In the genomic region with DNA sequence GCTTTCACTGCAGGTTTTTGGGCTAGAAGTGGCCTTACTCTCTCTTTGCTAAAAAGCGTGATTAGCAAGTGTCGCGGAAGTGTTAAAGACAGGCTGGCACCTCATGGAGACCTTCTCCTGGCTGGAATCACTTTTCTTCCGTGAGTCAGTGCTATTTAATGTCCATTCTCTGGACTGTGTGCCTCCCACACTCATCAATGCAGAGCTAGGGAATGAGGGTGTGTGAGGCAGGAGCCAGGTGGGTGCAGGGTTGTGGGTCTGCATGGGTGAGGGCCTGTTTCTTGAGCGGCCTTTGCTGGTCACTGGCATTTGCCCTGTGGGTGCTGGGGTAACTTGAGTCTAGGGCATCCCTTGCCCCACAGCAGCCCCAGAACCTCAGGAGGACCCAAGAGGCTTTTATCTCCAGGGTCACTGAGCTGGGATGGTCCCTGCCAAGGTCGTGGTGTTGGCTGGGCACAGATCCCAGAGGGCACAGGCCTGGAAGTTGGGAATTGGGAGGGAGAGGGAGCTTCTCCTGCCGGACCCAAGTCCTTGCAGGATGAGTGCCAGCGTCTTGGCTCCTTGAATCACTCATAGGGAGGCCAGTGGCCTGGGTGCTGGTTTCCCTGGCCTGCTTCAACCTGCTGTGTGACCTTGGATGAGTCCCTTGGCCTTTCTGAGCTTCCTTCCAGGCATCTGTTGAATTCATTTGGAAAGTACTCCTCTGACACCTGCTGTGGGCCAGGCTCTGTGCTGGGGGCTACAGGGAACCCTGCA, we compare ENCODE assay signal across 17 cellular contexts. TPM values are rescaled to one million over a fixed set of nuclear protein-coding genes. Genes with fewer than 3 reads are reported as not detected.
DNase-seq lines count a peak whose midpoint lies in the region; ATAC-seq, FAIRE-seq and TF ChIP-seq lines count a peak whose summit lies in the region.
"Had no signal": no experiment of that assay in that cellular context is flagged by ENCODE, and none has a peak within 500 bp of the region (broad histone marks: within the 10 kb centered on the region; RNA-seq: fewer than 3 reads in every experiment).

No MANE protein-coding gene starts in this region.

- H3K9ac ChIP-seq in subcutaneous abdominal adipose tissue (ENCODE audit: low read length in 5 of 5) = peak overlapping the region in 1 of 5 donors; percentile 56

- peaks cover 3 to 9% of the 10 kb centered on the region in 2 donors for H3K4me1 ChIP-seq in left lung
- peaks cover 5 to 63% (median 23%) of the 10 kb centered on the region in 5 donors for H3K4me1 ChIP-seq in subcutaneous abdominal adipose tissue (ENCODE audit: control insufficient read depth in 5 of 5, insufficient read depth in 5 of 5, low read length in 5 of 5)
- H3K4me1 ChIP-seq: SJCRH30 had no signal

- ATAC-seq in left lung (no peak), HG02610 (IDR thresholded peaks at IDR 0.05; ENCODE audit: unreplicated experiment) (no peak)

- H3K27ac ChIP-seq in left lung (peak overlapping the region; percentile 13 to 69), subcutaneous abdominal adipose tissue (ENCODE audit: low read depth, low read length) (peak overlapping the region; percentile 49)
- H3K27ac ChIP-seq: SJCRH30, thoracic aorta had no signal

- H3K27me3 ChIP-seq in MG63 (no peaks in the 10 kb centered on the region), bronchial epithelial cell (ENCODE audit: control insufficient read depth, insufficient read depth, low read length) (no peaks in the 10 kb centered on the region), left lung (no peaks in the 10 kb centered on the region), subcutaneous abdominal adipose tissue (ENCODE audit: control insufficient read depth in 5 of 5, insufficient read depth in 4 of 5, low read length in 5 of 5) (no peaks in the 10 kb centered on the region)
- H3K27me3 ChIP-seq: BE2C, right lobe of liver had no signal

- H3K9me3 ChIP-seq in MG63 (no peaks in the 10 kb centered on the region), left lung (no peaks in the 10 kb centered on the region), subcutaneous abdominal adipose tissue (ENCODE audit: control insufficient read depth in 5 of 5, low read length in 5 of 5) (no peaks in the 10 kb centered on the region)
- H3K9me3 ChIP-seq: BE2C, right lobe of liver, SJCRH30, thoracic aorta had no signal

- peaks cover 2% of the 10 kb centered on the region; the same call in 1 of the 2 replicates for H3K36me3 ChIP-seq in MG63
- H3K36me3 ChIP-seq in bronchial epithelial cell (ENCODE audit: control insufficient read depth, insufficient read depth, low read length) = no peaks in the 10 kb centered on the region
- no peaks in the 10 kb centered on the region for H3K36me3 ChIP-seq in left lung
- H3K36me3 ChIP-seq in subcutaneous abdominal adipose tissue (ENCODE audit: control insufficient read depth in 5 of 5, insufficient read depth in 5 of 5, low read length in 5 of 5) = no peaks in the 10 kb centered on the region
- H3K36me3 ChIP-seq: BE2C, right lobe of liver, SJCRH30, thoracic aorta had no signal

- TF ChIP-seq CTCF in bronchial epithelial cell (IDR thresholded peaks at IDR 0.05; ENCODE audit: insufficient read depth, low read length, severe bottlenecking) (no peak), left lung (IDR thresholded peaks at IDR 0.05) (no peak)

- intact Hi-C loops in left lung (cut with DNase I) = no loop called here

- DNase-seq in MG63 = peak; percentile 82
- DNase-seq in bronchial epithelial cell (ENCODE audit: low read depth) = no peak
- no peak for DNase-seq in left lung
- DNase-seq in globus pallidus (ENCODE audit: low spot score) = no peak
- no peak for DNase-seq in NCI-H1930 (lab: John Stamatoyannopoulos, UW)
- no peak for DNase-seq in dermis blood vessel endothelial cell
- DNase-seq: activated CD4-positive, alpha-beta T cell treated with anti-CD3 and anti-CD28 coated beads, Interleukin-2, amount 10 ng/mL, durations not matched to agents 24 days and 14 days; BE2C; Calu3; NCI-H446 treated with DMSO at 0.1 percent for 48 hours; right lobe of liver; SJCRH30; stimulated activated CD4-positive, alpha-beta T cell treated with anti-CD3 and anti-CD28 coated beads, Interleukin-2, amount 100 ng/mL, for 48 hours had no signal

- peak; percentile 40 for FAIRE-seq in bronchial epithelial cell (lab: Jason Lieb, UNC)

- H3K4me3 ChIP-seq in MG63 (no peak overlapping the region), bronchial epithelial cell (ENCODE audit: low read depth, low read length) (no peak overlapping the region), left lung (no peak overlapping the region), subcutaneous abdominal adipose tissue (ENCODE audit: low read depth in 1 of 5, low read length in 5 of 5) (no peak overlapping the region)
- H3K4me3 ChIP-seq: right lobe of liver, SJCRH30, thoracic aorta had no signal

RNA-seq across cellular contexts. Expression of gene KIAA1671, which starts 30.0 kb away (rescaled TPM):
- total RNA-seq in MG63 (2014; rRNA removed; shearing (Covaris generic); ENCODE audit: low replicate concordance) = 7.5 and 10.2 TPM in 2 replicates
- total RNA-seq in bronchial epithelial cell (14.7 and 24.2 TPM in 2 replicates), left lung (10 to 100 TPM; 31.9 to 35.0 TPM), dermis blood vessel endothelial cell (41.9 and 57.7 TPM in 2 replicates)

RNA-seq across cellular contexts. Expression of gene LHFPL7, which starts 36.0 kb away (rescaled TPM):
- not detected in 2 replicates for total RNA-seq in MG63 (2014; rRNA removed; shearing (Covaris generic); ENCODE audit: low replicate concordance)
- total RNA-seq in bronchial epithelial cell (not detected in 2 replicates), left lung (not detected), dermis blood vessel endothelial cell (not detected in 2 replicates)
- total RNA-seq: activated CD4-positive, alpha-beta T cell treated with anti-CD3 and anti-CD28 coated beads, Interleukin-2, amount 10 ng/mL, durations not matched to agents 24 days and 14 days; Calu3; mesenteric fat pad; right lobe of liver; SJCRH30; thoracic aorta had no signal
